Comparison of ENCODE assay signal across 12 cellular contexts in genomic region chr21:32336711-32337110, GRCh38. TPM values are rescaled to one million over a fixed set of nuclear protein-coding genes. Genes with fewer than 3 reads are reported as not detected.
DNase-seq lines count a peak whose midpoint lies in the region; ATAC-seq, FAIRE-seq and TF ChIP-seq lines count a peak whose summit lies in the region.
"Had no signal": no experiment of that assay in that cellular context is flagged by ENCODE, and none has a peak within 500 bp of the region (broad histone marks: within the 10 kb centered on the region; RNA-seq: fewer than 3 reads in every experiment).

No MANE protein-coding gene starts in this region.

- H3K27me3 ChIP-seq in endodermal cell (ENCODE audit: control insufficient read depth, insufficient read depth, low read length, poor library complexity, severe bottlenecking): no peaks in the 10 kb centered on the region
- H3K27me3 ChIP-seq: ascending aorta had no signal

- H3K9me3 ChIP-seq in endodermal cell (ENCODE audit: control insufficient read depth, low read length): peaks cover 22% of the 10 kb centered on the region
- H3K9me3 ChIP-seq: ascending aorta had no signal

- TF ChIP-seq CTCF in endodermal cell (conservative IDR thresholded peaks at IDR 0.05) (no peak), osteocyte (IDR thresholded peaks at IDR 0.05) (no peak)

- H3K27me3 Mint-ChIP-seq in endodermal cell (ENCODE audit: insufficient read depth) (no peaks in the 10 kb centered on the region), osteocyte (ENCODE audit: unreplicated experiment) (no peaks in the 10 kb centered on the region)

- peaks cover 80% of the 10 kb centered on the region for H3K36me3 Mint-ChIP-seq in endodermal cell (ENCODE audit: low read depth)
- H3K36me3 Mint-ChIP-seq in osteocyte (ENCODE audit: unreplicated experiment): peaks cover 47% of the 10 kb centered on the region

- 85 to 86% methylated on average over 1 of the region's 1 CpG for WGBS in endodermal cell (ENCODE audit: insufficient coverage in 1 of 2, insufficient read length in 1 of 2), 2 experiments

- H3K4me3 Mint-ChIP-seq in endodermal cell (no peak overlapping the region), osteocyte (ENCODE audit: unreplicated experiment) (peak overlapping the region; percentile 33)

- H3K4me1 Mint-ChIP-seq in endodermal cell (peaks cover 4% of the 10 kb centered on the region), osteocyte (ENCODE audit: unreplicated experiment) (peaks cover 68% of the 10 kb centered on the region)

- no peak for ATAC-seq in HG02884 (IDR thresholded peaks at IDR 0.05; ENCODE audit: unreplicated experiment)

- H3K9me3 Mint-ChIP-seq in endodermal cell: peaks cover 21% of the 10 kb centered on the region
- H3K9me3 Mint-ChIP-seq in osteocyte (ENCODE audit: unreplicated experiment): peaks cover 5% of the 10 kb centered on the region

- no peak overlapping the region for H3K9ac ChIP-seq in endodermal cell (ENCODE audit: extremely low read depth, low read length, poor library complexity, severe bottlenecking)

- peak; percentile 38 for DNase-seq in ELR (ENCODE audit: low read depth)
- peak; percentile 82 for DNase-seq in NCI-H2171 treated with DMSO at 0.1 percent for 48 hours (lab: John Stamatoyannopoulos, UW)
- peak; percentile 32 for DNase-seq in endodermal cell
- no peak for DNase-seq in osteocyte (ENCODE audit: extremely low spot score, unreplicated experiment)
- DNase-seq in ureter (ENCODE audit: low spot score): no peak
- DNase-seq in SW480 (ENCODE audit: low spot score): no peak
- no peak for DNase-seq in HTR-8/SVneo (ENCODE audit: insufficient read length, low spot score)
- DNase-seq: NCI-H510A had no signal

- H3K4me3 ChIP-seq in endodermal cell (ENCODE audit: low read length): no peak overlapping the region
- H3K4me3 ChIP-seq: ascending aorta, lung had no signal

- no peak for FAIRE-seq in HTR-8/SVneo (lab: Jason Lieb, UNC)

- H3K27ac ChIP-seq in endodermal cell (ENCODE audit: low read depth, low read length): no peak overlapping the region

- peaks cover 80% of the 10 kb centered on the region for H3K36me3 ChIP-seq in endodermal cell (ENCODE audit: control insufficient read depth, insufficient read depth, low read length)

- H3K27ac Mint-ChIP-seq in endodermal cell: no peak overlapping the region
- peak overlapping the region; percentile 91 for H3K27ac Mint-ChIP-seq in osteocyte (ENCODE audit: unreplicated experiment)

- H3K4me1 ChIP-seq in endodermal cell (ENCODE audit: control insufficient read depth, insufficient read depth, low read length): peaks cover 3% of the 10 kb centered on the region
- H3K4me1 ChIP-seq: ascending aorta had no signal

RNA-seq across cellular contexts. Expression of gene MRAP, which starts 38.1 kb away (rescaled TPM):
- not detected for total RNA-seq in endodermal cell
- not detected for polyA plus RNA-seq in endodermal cell (2013, experiment 1 of 2)
- not detected for polyA plus RNA-seq in endodermal cell (2013, experiment 2 of 2)
- total RNA-seq in osteocyte: not detected in 2 replicates
- not detected for total RNA-seq in ureter
- total RNA-seq: ascending aorta, fibroblast of villous mesenchyme had no signal

RNA-seq across cellular contexts. Expression of gene URB1, which starts 56.1 kb away (rescaled TPM):
- 10 to 100 TPM in 1 of 2 donors, 1 to 10 TPM in 1; 9.4 to 14.0 TPM for total RNA-seq in endodermal cell
- polyA plus RNA-seq in endodermal cell (2013, experiment 1 of 2): 9.7 TPM
- 9.0 TPM for polyA plus RNA-seq in endodermal cell (2013, experiment 2 of 2)
- 15.4 and 17.3 TPM in 2 replicates for total RNA-seq in osteocyte
- 34.6 TPM for total RNA-seq in ureter

RNA-seq across cellular contexts. Expression of gene MIS18A, which starts 57.9 kb away (rescaled TPM):
- 10 to 100 TPM; 46.4 to 48.3 TPM for total RNA-seq in endodermal cell
- 43.2 TPM for polyA plus RNA-seq in endodermal cell (2013, experiment 1 of 2)
- 39.6 TPM for polyA plus RNA-seq in endodermal cell (2013, experiment 2 of 2)
- total RNA-seq in osteocyte: 6.9 and 7.2 TPM in 2 replicates
- total RNA-seq in ureter: 7.6 TPM

Comparison
In these comparisons a context has a peak if more than half of its experiments do, and no peak if none do; other contexts are left out.
1. DNase-seq: peak in ELR (single experiment), NCI-H2171 treated with DMSO at 0.1 percent for 48 hours (single experiment) and endodermal cell (single experiment); none in osteocyte (single experiment), ureter (single experiment), SW480 (single experiment) and HTR-8/SVneo (single experiment).